8 cellular contexts compared by ENCODE assay signal in the genomic region with DNA sequence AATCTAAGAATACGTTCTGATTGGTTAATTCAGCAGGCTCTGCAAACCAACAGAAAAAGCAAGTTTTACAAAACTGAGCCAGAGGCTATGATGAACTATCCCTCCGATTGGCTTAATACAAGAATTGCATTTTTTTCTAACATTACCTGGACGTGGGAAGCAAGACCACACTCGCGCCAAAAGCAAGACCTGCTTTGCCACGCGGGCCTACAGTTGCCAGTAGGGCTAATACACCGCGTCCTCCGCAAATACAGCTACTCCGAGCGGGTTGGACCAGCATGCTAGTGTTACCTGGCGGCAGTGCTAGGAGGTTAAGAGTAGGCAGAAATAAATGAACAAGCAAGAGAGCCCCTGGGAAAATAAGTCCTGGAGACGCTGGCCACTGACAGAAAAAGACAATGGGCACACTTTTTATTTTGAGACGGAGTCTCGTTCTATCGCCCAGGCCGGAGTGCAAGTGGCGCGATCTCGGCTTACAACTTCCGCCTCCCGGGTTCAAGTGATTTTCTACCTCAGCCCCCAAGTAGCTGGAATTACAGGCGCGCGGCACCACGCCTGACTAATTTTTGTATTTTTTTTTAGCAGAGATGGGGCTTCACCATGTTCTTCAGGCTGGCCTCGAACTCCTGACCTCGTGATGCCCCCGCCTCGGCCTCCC.
A peak's percentile ranks its signal among the peaks of the same experiment; 100 is the strongest.
DNase-seq lines count a peak whose midpoint lies in the region; ATAC-seq and TF ChIP-seq lines count a peak whose summit lies in the region.

No MANE protein-coding gene starts in this region.

- H3K4me1 ChIP-seq in ectodermal cell (ENCODE audit: control insufficient read depth, insufficient read depth, low read length), result peaks cover 7% of the 10 kb centered on the region

- H3K9ac ChIP-seq in neural cell (ENCODE audit: low read length), result no peak overlapping the region

- H4K20me1 ChIP-seq in neural cell (ENCODE audit: insufficient read depth), result no peaks in the 10 kb centered on the region

- no peaks in the 10 kb centered on the region for H3K79me2 ChIP-seq in neural cell (replicated peaks; ENCODE audit: insufficient read depth, low read length)

- H3K9me2 ChIP-seq in neural cell (ENCODE audit: insufficient read depth, low read length), result no peaks in the 10 kb centered on the region

- H3K9me3 ChIP-seq in ectodermal cell (ENCODE audit: control insufficient read depth, low read length) (no peaks in the 10 kb centered on the region), neural cell (ENCODE audit: low read length) (no peaks in the 10 kb centered on the region)

- H3F3A ChIP-seq in neural cell (ENCODE audit: insufficient read depth, low read length, poor library complexity, severe bottlenecking), result peaks cover 6% of the 10 kb centered on the region

- H3K4me2 ChIP-seq in neural cell (ENCODE audit: low read length), result no peak overlapping the region

- H3K4me3 ChIP-seq in ectodermal cell (ENCODE audit: insufficient read depth, low read depth, low read length) (peak overlapping the region; percentile 66), neural cell (ENCODE audit: low read length) (peak overlapping the region; percentile 76)

- DNase-seq in ELF-1 (ENCODE audit: low read depth, low spot score) (peak; percentile 88), COLO829 (ENCODE audit: low spot score) (no peak), globus pallidus (ENCODE audit: low spot score) (no peak)

- no peak for TF ChIP-seq CTCF in VCaP (conservative IDR thresholded peaks at IDR 0.05)
- no peak for TF ChIP-seq CTCF in neural cell (IDR thresholded peaks at IDR 0.05; ENCODE audit: poor library complexity, severe bottlenecking)

- no peak for TF ChIP-seq RAD21 in neural cell (conservative IDR thresholded peaks at IDR 0.05)

- peak overlapping the region; percentile 63; the same call in 1 of the 2 replicates for H3K27ac ChIP-seq in VCaP
- H3K27ac ChIP-seq in ectodermal cell (ENCODE audit: insufficient read depth, low read depth, low read length, poor library complexity, severe bottlenecking), result peak overlapping the region; percentile 74
- H3K27ac ChIP-seq in neural cell (ENCODE audit: low read length), result no peak overlapping the region

- H3K27me3 ChIP-seq in ectodermal cell (ENCODE audit: control insufficient read depth, insufficient read depth, low read length, poor library complexity, severe bottlenecking) (no peaks in the 10 kb centered on the region), neural cell (ENCODE audit: insufficient read depth, low read depth, low read length) (peaks cover 3% of the 10 kb centered on the region)

- no peak for TF ChIP-seq EP300 in neural cell (conservative IDR thresholded peaks at IDR 0.05; ENCODE audit: poor library complexity, severe bottlenecking)

- WGBS in ectodermal cell, 2 experiments, result 75 to 76% methylated on average over 31 of the region's 31 CpGs

- H2AFZ ChIP-seq in neural cell (ENCODE audit: low read depth, low read length), result no peak overlapping the region

- ATAC-seq in HG02870 (IDR thresholded peaks at IDR 0.05; ENCODE audit: unreplicated experiment) (peak; percentile 9), GM21526 (IDR thresholded peaks at IDR 0.05; ENCODE audit: low FRiP score, unreplicated experiment) (no peak)

- no peaks in the 10 kb centered on the region for H3K36me3 ChIP-seq in ectodermal cell (ENCODE audit: control insufficient read depth, insufficient read depth, low read length)
- no peaks in the 10 kb centered on the region for H3K36me3 ChIP-seq in neural cell (ENCODE audit: insufficient read depth, low read length)

TF ChIP-seq in neural cell, 6 proteins besides CTCF, POLR2A, EP300 and RAD21:
- TF ChIP-seq MXI1 (conservative IDR thresholded peaks at IDR 0.05; ENCODE audit: poor library complexity, severe bottlenecking) (no peak), EZH2 (IDR thresholded peaks at IDR 0.05; ENCODE audit: borderline replicate concordance, insufficient read depth, low read length, poor library complexity, severe bottlenecking) (no peak), SMC3 (conservative IDR thresholded peaks at IDR 0.05; ENCODE audit: poor library complexity) (no peak), TAF1 (IDR thresholded peaks at IDR 0.05; ENCODE audit: low read depth) (no peak), POLR2AphosphoS5 (IDR thresholded peaks at IDR 0.05) (no peak)
- TF ChIP-seq, protein P1, sequence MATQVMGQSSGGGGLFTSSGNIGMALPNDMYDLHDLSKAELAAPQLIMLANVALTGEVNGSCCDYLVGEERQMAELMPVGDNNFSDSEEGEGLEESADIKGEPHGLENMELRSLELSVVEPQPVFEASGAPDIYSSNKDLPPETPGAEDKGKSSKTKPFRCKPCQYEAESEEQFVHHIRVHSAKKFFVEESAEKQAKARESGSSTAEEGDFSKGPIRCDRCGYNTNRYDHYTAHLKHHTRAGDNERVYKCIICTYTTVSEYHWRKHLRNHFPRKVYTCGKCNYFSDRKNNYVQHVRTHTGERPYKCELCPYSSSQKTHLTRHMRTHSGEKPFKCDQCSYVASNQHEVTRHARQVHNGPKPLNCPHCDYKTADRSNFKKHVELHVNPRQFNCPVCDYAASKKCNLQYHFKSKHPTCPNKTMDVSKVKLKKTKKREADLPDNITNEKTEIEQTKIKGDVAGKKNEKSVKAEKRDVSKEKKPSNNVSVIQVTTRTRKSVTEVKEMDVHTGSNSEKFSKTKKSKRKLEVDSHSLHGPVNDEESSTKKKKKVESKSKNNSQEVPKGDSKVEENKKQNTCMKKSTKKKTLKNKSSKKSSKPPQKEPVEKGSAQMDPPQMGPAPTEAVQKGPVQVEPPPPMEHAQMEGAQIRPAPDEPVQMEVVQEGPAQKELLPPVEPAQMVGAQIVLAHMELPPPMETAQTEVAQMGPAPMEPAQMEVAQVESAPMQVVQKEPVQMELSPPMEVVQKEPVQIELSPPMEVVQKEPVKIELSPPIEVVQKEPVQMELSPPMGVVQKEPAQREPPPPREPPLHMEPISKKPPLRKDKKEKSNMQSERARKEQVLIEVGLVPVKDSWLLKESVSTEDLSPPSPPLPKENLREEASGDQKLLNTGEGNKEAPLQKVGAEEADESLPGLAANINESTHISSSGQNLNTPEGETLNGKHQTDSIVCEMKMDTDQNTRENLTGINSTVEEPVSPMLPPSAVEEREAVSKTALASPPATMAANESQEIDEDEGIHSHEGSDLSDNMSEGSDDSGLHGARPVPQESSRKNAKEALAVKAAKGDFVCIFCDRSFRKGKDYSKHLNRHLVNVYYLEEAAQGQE (IDR thresholded peaks at IDR 0.05; ENCODE audit: borderline replicate concordance), result no peak
